11 cellular contexts compared by ENCODE assay signal in genomic region chrX:12979630-12980015, GRCh38. TPM values are rescaled to one million over a fixed set of nuclear protein-coding genes. Genes with fewer than 3 reads are reported as not detected.
DNase-seq lines count a peak whose midpoint lies in the region; ATAC-seq and TF ChIP-seq lines count a peak whose summit lies in the region.
"Had no signal": no experiment of that assay in that cellular context is flagged by ENCODE, and none has a peak within 500 bp of the region (broad histone marks: within the 10 kb centered on the region; RNA-seq: fewer than 3 reads in every experiment).

No MANE protein-coding gene starts in this region.

- CTCF ChIA-PET in activated naive CD4-positive, alpha-beta T cell treated with anti-CD3 and anti-CD28 coated beads, Interleukin-2, amount 10 ng/mL, durations not matched to agents 7 days and 5 days (lab: Charles Lee), result interaction anchor here (0.9 to 3.4 kb wide), 7 partner anchors 22 to 113 kb away, joined by 3 to 20 read pairs (median 11); no protein-coding TSS in a partner anchor
- CTCF ChIA-PET in activated CD8-positive, alpha-beta T cell treated with anti-CD3 and anti-CD28 coated beads for 36 hours (lab: Charles Lee), result interaction anchor here (0.6 to 15.5 kb wide), 5 partner anchors 20 to 112 kb away, joined by 3 to 150 read pairs (median 3); no protein-coding TSS in a partner anchor
- CTCF ChIA-PET in RWPE1 (lab: Yijun Ruan, JAX), result no interaction called here

- POLR2A ChIA-PET in activated CD8-positive, alpha-beta T cell treated with anti-CD3 and anti-CD28 coated beads for 36 hours (lab: Charles Lee), result interaction anchor here (1.2 to 13.8 kb wide), 8 partner anchors 11 to 116 kb away, joined by 6 to 621 read pairs (median 18); no protein-coding TSS in a partner anchor
- POLR2A ChIA-PET in RWPE1 (lab: Yijun Ruan, JAX; ENCODE audit: low non-redundant PET), result interaction anchor here (0.7 kb wide), 1 partner anchor 26 kb away, joined by 3 read pairs; no protein-coding TSS in a partner anchor

- peaks cover 14% of the 10 kb centered on the region for H3K27me3 Mint-ChIP-seq in activated naive CD4-positive, alpha-beta T cell treated with anti-CD3 and anti-CD28 coated beads, Interleukin-2, amount 10 ng/mL, durations not matched to agents 7 days and 5 days
- no peaks in the 10 kb centered on the region for H3K27me3 Mint-ChIP-seq in activated CD8-positive, alpha-beta T cell treated with anti-CD3 and anti-CD28 coated beads for 36 hours
- H3K27me3 Mint-ChIP-seq in immature natural killer cell (ENCODE audit: low read depth in 3 of 3) (peaks cover 28 to 45% (median 44%) of the 10 kb centered on the region in 3 donors), type B pancreatic cell (peaks cover 6% of the 10 kb centered on the region)

- peak overlapping the region; percentile 99 for H3K27ac Mint-ChIP-seq in activated naive CD4-positive, alpha-beta T cell treated with anti-CD3 and anti-CD28 coated beads, Interleukin-2, amount 10 ng/mL, durations not matched to agents 7 days and 5 days
- H3K27ac Mint-ChIP-seq in activated CD8-positive, alpha-beta T cell treated with anti-CD3 and anti-CD28 coated beads for 36 hours, result peak overlapping the region; percentile 98
- H3K27ac Mint-ChIP-seq in immature natural killer cell, result peak overlapping the region; percentile 90 to 98 (median 96)
- peak overlapping the region; percentile 16 for H3K27ac Mint-ChIP-seq in type B pancreatic cell

- H3K9me3 Mint-ChIP-seq in activated naive CD4-positive, alpha-beta T cell treated with anti-CD3 and anti-CD28 coated beads, Interleukin-2, amount 10 ng/mL, durations not matched to agents 7 days and 5 days, result no peaks in the 10 kb centered on the region
- H3K9me3 Mint-ChIP-seq in activated CD8-positive, alpha-beta T cell treated with anti-CD3 and anti-CD28 coated beads for 36 hours, result no peaks in the 10 kb centered on the region
- H3K9me3 Mint-ChIP-seq in immature natural killer cell (peaks cover 0 to 2% (median 0%) of the 10 kb centered on the region in 6 donors), type B pancreatic cell (no peaks in the 10 kb centered on the region)

- no peak for ATAC-seq in activated CD8-positive, alpha-beta T cell treated with anti-CD3 and anti-CD28 coated beads for 36 hours

- no peak overlapping the region for H3K27ac ChIP-seq in RWPE1

- intact Hi-C loops in activated CD8-positive, alpha-beta T cell treated with anti-CD3 and anti-CD28 coated beads for 36 hours (cut with micrococcal nuclease), result loop anchor here (2.0 kb wide), 1 partner anchor 107 kb away; no protein-coding TSS in a partner anchor

- no peak for DNase-seq in activated naive CD4-positive, alpha-beta T cell treated with anti-CD3 and anti-CD28 coated beads, Interleukin-2, amount 10 ng/mL, durations not matched to agents 7 days and 5 days
- no peak for DNase-seq in activated naive CD4-positive, alpha-beta T cell treated with Interleukin-2 at 50 U/mL for 16 hours
- DNase-seq in activated CD8-positive, alpha-beta T cell treated with anti-CD3 and anti-CD28 coated beads for 36 hours, result no peak
- DNase-seq in immature natural killer cell (no peak), type B pancreatic cell (ENCODE audit: extremely low spot score, unreplicated experiment) (no peak), RWPE1 (ENCODE audit: low spot score) (no peak), NCI-H2029 treated with DMSO at 0.1 percent for 48 hours (lab: John Stamatoyannopoulos, UW) (no peak), NCI-H1436 treated with DMSO at 0.1 percent for 48 hours (lab: John Stamatoyannopoulos, UW) (no peak)
- DNase-seq: AML-193; effector CD8-positive, alpha-beta T cell had no signal

- no peak for TF ChIP-seq CTCF in activated CD8-positive, alpha-beta T cell treated with anti-CD3 and anti-CD28 coated beads for 36 hours (IDR thresholded peaks at IDR 0.05)
- TF ChIP-seq CTCF in type B pancreatic cell (conservative IDR thresholded peaks at IDR 0.05) (no peak), RWPE1 (conservative IDR thresholded peaks at IDR 0.05; ENCODE audit: low read depth) (no peak)

- peaks cover 56% of the 10 kb centered on the region for H3K4me1 Mint-ChIP-seq in activated naive CD4-positive, alpha-beta T cell treated with anti-CD3 and anti-CD28 coated beads, Interleukin-2, amount 10 ng/mL, durations not matched to agents 7 days and 5 days
- H3K4me1 Mint-ChIP-seq in activated CD8-positive, alpha-beta T cell treated with anti-CD3 and anti-CD28 coated beads for 36 hours (ENCODE audit: low read depth), result peaks cover 47% of the 10 kb centered on the region
- H3K4me1 Mint-ChIP-seq in immature natural killer cell (peaks cover 73 to 81% of the 10 kb centered on the region in 2 donors), type B pancreatic cell (ENCODE audit: unreplicated experiment) (peaks cover 9% of the 10 kb centered on the region)

- peaks cover 39% of the 10 kb centered on the region for H3K36me3 Mint-ChIP-seq in activated naive CD4-positive, alpha-beta T cell treated with anti-CD3 and anti-CD28 coated beads, Interleukin-2, amount 10 ng/mL, durations not matched to agents 7 days and 5 days
- H3K36me3 Mint-ChIP-seq in activated CD8-positive, alpha-beta T cell treated with anti-CD3 and anti-CD28 coated beads for 36 hours (ENCODE audit: low read depth), result peaks cover 43% of the 10 kb centered on the region
- H3K36me3 Mint-ChIP-seq in immature natural killer cell (peaks cover 26 to 36% (median 31%) of the 10 kb centered on the region in 3 donors), type B pancreatic cell (peaks cover 20% of the 10 kb centered on the region)

- peak overlapping the region; percentile 97 for H3K4me3 Mint-ChIP-seq in activated naive CD4-positive, alpha-beta T cell treated with anti-CD3 and anti-CD28 coated beads, Interleukin-2, amount 10 ng/mL, durations not matched to agents 7 days and 5 days
- H3K4me3 Mint-ChIP-seq in activated CD8-positive, alpha-beta T cell treated with anti-CD3 and anti-CD28 coated beads for 36 hours, result peak overlapping the region; percentile 91
- H3K4me3 Mint-ChIP-seq in immature natural killer cell, result peak overlapping the region; percentile 55 to 99 (median 94)
- H3K4me3 Mint-ChIP-seq in type B pancreatic cell, result no peak overlapping the region

RNA-seq across cellular contexts. Expression of gene TMSB4X, which starts 4.7 kb away (rescaled TPM):
- total RNA-seq in activated CD8-positive, alpha-beta T cell treated with anti-CD3 and anti-CD28 coated beads for 36 hours, result 1,000 to 10,000 TPM; 5,169 to 5,393 TPM
- over 10,000 TPM; 26,219 to 39,735 (median 28,691) TPM for polyA plus RNA-seq in immature natural killer cell
- 1,981 and 2,322 TPM in 2 replicates for total RNA-seq in type B pancreatic cell (ENCODE audit: low replicate concordance)
- total RNA-seq: SK-MEL-5 had no signal

Comparison
In these comparisons a context has a peak if more than half of its experiments do, and no peak if none do; other contexts are left out.
1. H3K27ac Mint-ChIP-seq: peak in every context shown above with its lines; median percentile 99 in activated naive CD4-positive, alpha-beta T cell treated with anti-CD3 and anti-CD28 coated beads, Interleukin-2, amount 10 ng/mL, durations not matched to agents 7 days and 5 days; 98 in activated CD8-positive, alpha-beta T cell treated with anti-CD3 and anti-CD28 coated beads for 36 hours; 96 in immature natural killer cell; 16 in type B pancreatic cell.